8 cellular contexts compared by ENCODE assay signal in genomic region chr12:47032644-47033043, GRCh38. TPM values are rescaled to one million over a fixed set of nuclear protein-coding genes. Genes with fewer than 3 reads are reported as not detected.
A peak's percentile ranks its signal among the peaks of the same experiment; 100 is the strongest.
DNase-seq lines count a peak whose midpoint lies in the region; ATAC-seq, FAIRE-seq and TF ChIP-seq lines count a peak whose summit lies in the region.

No MANE protein-coding gene starts in this region.

- H3K4me3 ChIP-seq in body of pancreas (no peak overlapping the region), keratinocyte (ENCODE audit: control insufficient read depth in 2 of 3, extremely low read depth in 1 of 3, insufficient read depth in 2 of 3, low read depth in 1 of 3, low read length in 3 of 3) (no peak overlapping the region), testis (no peak overlapping the region)

- intact Hi-C loops in body of pancreas (cut with DNase I) = loop anchor here (10.0 kb wide), 1 partner anchor 272 kb away; no protein-coding TSS in a partner anchor
- intact Hi-C loops in testis (cut with DNase I; ENCODE audit: low total_unique reads) = no loop called here

- H3K36me3 ChIP-seq in body of pancreas (replicated peaks in 1 of 2; ENCODE audit: insufficient read depth in 1 of 2, low read depth in 2 of 2) = no peaks in the 10 kb centered on the region
- H3K36me3 ChIP-seq in keratinocyte (ENCODE audit: control insufficient read depth in 2 of 2, extremely low read depth in 1 of 2, insufficient read depth in 2 of 2, low read length in 2 of 2) = no peaks in the 10 kb centered on the region
- no peaks in the 10 kb centered on the region for H3K36me3 ChIP-seq in testis (ENCODE audit: low read depth, missing control alignments)

- dilution Hi-C loops in keratinocyte (cut with MboI; ENCODE audit: extremely low pct_ligation_motif_present, low sequenced_read_pairs) = no loop called here

- WGBS in body of pancreas, 2 donors = 3% methylated on average over 1 of the region's 1 CpG
- WGBS in testis, 2 donors = 9 to 32% methylated on average over 1 of the region's 1 CpG

- no peaks in the 10 kb centered on the region for H3K9me3 ChIP-seq in body of pancreas
- H3K9me3 ChIP-seq in keratinocyte (ENCODE audit: control insufficient read depth, low read depth, low read length) = no peaks in the 10 kb centered on the region
- H3K9me3 ChIP-seq in testis = no peaks in the 10 kb centered on the region

- H3K9me1 ChIP-seq in keratinocyte (ENCODE audit: control insufficient read depth, extremely low read depth, insufficient read depth, low read length) = no peaks in the 10 kb centered on the region

- H3K4me1 ChIP-seq in body of pancreas (peaks cover 38% of the 10 kb centered on the region), keratinocyte (ENCODE audit: control insufficient read depth, extremely low read depth, insufficient read depth, low read length) (peaks cover 22% of the 10 kb centered on the region), testis (no peaks in the 10 kb centered on the region)

- no peak overlapping the region for H3K4me2 ChIP-seq in keratinocyte (ENCODE audit: control insufficient read depth, extremely low read depth, insufficient read depth, low read depth, low read length)

- peak; percentile 34 for FAIRE-seq in keratinocyte (lab: Jason Lieb, UNC)

- TF ChIP-seq CTCF in GM13977 (IDR thresholded peaks at IDR 0.05; ENCODE audit: extremely low read depth, insufficient read depth, missing control alignments) = peak; percentile 47
- peak; percentile 28 to 80 (median 73) for TF ChIP-seq CTCF in body of pancreas (IDR thresholded peaks at IDR 0.05)
- TF ChIP-seq CTCF in keratinocyte (optimal IDR thresholded peaks at IDR 0.05 in 1 of 3, IDR thresholded peaks at IDR 0.05 in 1 of 3, conservative IDR thresholded peaks at IDR 0.05 in 1 of 3; ENCODE audit: extremely low read depth in 1 of 3, insufficient read depth in 2 of 3, low read length in 3 of 3) = peak in 2 of 3 experiments; percentile 24 to 32
- peak; percentile 44 to 54 (median 48) for TF ChIP-seq CTCF in testis (IDR thresholded peaks at IDR 0.05)

- peak; percentile 82 for ATAC-seq in body of pancreas
- no peak for ATAC-seq in GM21360 (IDR thresholded peaks at IDR 0.05; ENCODE audit: unreplicated experiment)
- ATAC-seq in HG03108 (IDR thresholded peaks at IDR 0.05; ENCODE audit: unreplicated experiment) = no peak

- H2AFZ ChIP-seq in keratinocyte (ENCODE audit: control insufficient read depth, low read length) = no peak overlapping the region

- DNase-seq in Ammon's horn (ENCODE audit: low spot score) = peak; percentile 51
- DNase-seq in GM13977 (ENCODE audit: low spot score) = no peak
- peak; percentile 52 for DNase-seq in NCI-H226
- DNase-seq in body of pancreas = peak in 1 of 4 donors; percentile 28
- no peak for DNase-seq in keratinocyte (ENCODE audit: low read depth, low spot score)
- DNase-seq in testis = no peak

- H4K20me1 ChIP-seq in keratinocyte (ENCODE audit: control insufficient read depth, extremely low read depth, insufficient read depth, low read length) = no peaks in the 10 kb centered on the region

- no peak overlapping the region for H3K9ac ChIP-seq in keratinocyte (ENCODE audit: control insufficient read depth, extremely low read depth, insufficient read depth, low read length)

- TF ChIP-seq POLR2A in body of pancreas (IDR thresholded peaks at IDR 0.05) (no peak), testis (IDR thresholded peaks at IDR 0.05) (no peak)

- in situ Hi-C loops in GM13977 (cut with MboI; ENCODE audit: low pct_unique_long_range_greater_than_20kb, low sequenced_read_pairs, unreplicated experiment) = loop anchor here (25.0 kb wide), 1 partner anchor 280 kb away; no protein-coding TSS in a partner anchor

- H3K79me2 ChIP-seq in keratinocyte (ENCODE audit: control insufficient read depth, insufficient read depth, low read length) = no peaks in the 10 kb centered on the region

- H3K27me3 ChIP-seq in body of pancreas (no peaks in the 10 kb centered on the region), keratinocyte (ENCODE audit: control insufficient read depth, extremely low read depth, insufficient read depth, low read length) (no peaks in the 10 kb centered on the region), testis (no peaks in the 10 kb centered on the region)

- H3K27ac ChIP-seq in body of pancreas (no peak overlapping the region), keratinocyte (ENCODE audit: control insufficient read depth, insufficient read depth, low read length) (no peak overlapping the region), testis (no peak overlapping the region)

RNA-seq across cellular contexts. Expression of gene PCED1B, which starts 46.8 kb away (rescaled TPM):
- total RNA-seq in body of pancreas = 10 to 100 TPM in 1 of 2 donors, 1 to 10 TPM in 1; 2.3 to 14.2 TPM
- polyA plus RNA-seq in keratinocyte = 3.1 to 3.7 TPM (median 3.2 TPM) in 3 replicates
- polyA plus RNA-seq in keratinocyte (2011; ENCODE audit: low read depth) = 2.0 TPM
- polyA plus RNA-seq in keratinocyte (2011; cell fraction: cytosol; rRNA removed) = 2.4 and 4.7 TPM in 2 replicates
- 7.8 and 13.8 TPM in 2 replicates for polyA plus RNA-seq in keratinocyte (2011; cell fraction: nucleus; rRNA removed)
- polyA plus RNA-seq in keratinocyte (2012; ENCODE audit: low replicate concordance) = 5.1 and 8.0 TPM in 2 replicates
- 2.9 to 5.0 TPM (median 4.4 TPM) in 3 replicates for polyA minus RNA-seq in keratinocyte
- polyA minus RNA-seq in keratinocyte (2011; cell fraction: cytosol; rRNA and poly(A)+ RNA removed) = 2.1 TPM
- polyA minus RNA-seq in keratinocyte (2011; cell fraction: nucleus; rRNA and poly(A)+ RNA removed) = 3.2 and 4.5 TPM in 2 replicates
- 10 to 100 TPM; 47.2 to 56.1 TPM for total RNA-seq in testis
- polyA plus RNA-seq in testis (ENCODE audit: insufficient read depth, low read depth, low replicate concordance) = 30.0 TPM

RNA-seq across cellular contexts. Expression of gene AMIGO2, which starts 47.1 kb away (rescaled TPM):
- total RNA-seq in body of pancreas (1 to 10 TPM; 2.6 to 4.0 TPM), testis (10 to 100 TPM; 35.4 to 53.2 TPM)
- polyA plus RNA-seq in keratinocyte (50.7 to 76.5 TPM (median 71.3 TPM) in 3 replicates), testis (ENCODE audit: insufficient read depth, low read depth, low replicate concordance) (28.8 TPM)
- polyA plus RNA-seq in keratinocyte (2011; ENCODE audit: low read depth) = 8.3 TPM
- 29.4 and 57.4 TPM in 2 replicates for polyA plus RNA-seq in keratinocyte (2011; cell fraction: cytosol; rRNA removed)
- polyA plus RNA-seq in keratinocyte (2011; cell fraction: nucleus; rRNA removed) = 135 and 145 TPM in 2 replicates
- polyA plus RNA-seq in keratinocyte (2012; ENCODE audit: low replicate concordance) = 12.8 and 59.8 TPM in 2 replicates
- 33.5 to 51.5 TPM (median 39.6 TPM) in 3 replicates for polyA minus RNA-seq in keratinocyte
- 30.3 TPM for polyA minus RNA-seq in keratinocyte (2011; cell fraction: cytosol; rRNA and poly(A)+ RNA removed)
- polyA minus RNA-seq in keratinocyte (2011; cell fraction: nucleus; rRNA and poly(A)+ RNA removed) = 45.1 and 74.9 TPM in 2 replicates

Comparison
In these comparisons a context has a peak if more than half of its experiments do, and no peak if none do; other contexts are left out.
1. DNase-seq: peak in Ammon's horn (single experiment) and NCI-H226 (single experiment); none in GM13977 (single experiment), keratinocyte (single experiment) and testis (single experiment).
2. RNA of gene AMIGO2, which starts 47.1 kb away (total RNA-seq): 35.4 to 53.2 TPM in testis; 2.6 to 4.0 TPM in body of pancreas; every median in the first group is over 4 times any median in the second.
3. Peak in every context shown above with its lines, with median percentiles within 50 percentile points of each other: CTCF ChIP-seq.